Comparison of ENCODE assay signal across 14 cellular contexts in genomic region chr17:42655528-42655927, GRCh38. TPM values are rescaled to one million over a fixed set of nuclear protein-coding genes. Genes with fewer than 3 reads are reported as not detected.
DNase-seq lines count a peak whose midpoint lies in the region; ATAC-seq and TF ChIP-seq lines count a peak whose summit lies in the region.
"Had no signal": no experiment of that assay in that cellular context is flagged by ENCODE, and none has a peak within 500 bp of the region (broad histone marks: within the 10 kb centered on the region; RNA-seq: fewer than 3 reads in every experiment).

No MANE protein-coding gene starts in this region.

- peaks cover 8% of the 10 kb centered on the region; the same call in 1 of the 2 replicates for H3K9me3 ChIP-seq in SK-N-MC (ENCODE audit: low read depth, low read length)
- H3K9me3 ChIP-seq: breast epithelium, suprapubic skin had no signal

- H3K36me3 ChIP-seq in SK-N-MC (ENCODE audit: insufficient read depth, low read length): no peaks in the 10 kb centered on the region
- H3K36me3 ChIP-seq: breast epithelium, suprapubic skin had no signal

- intact Hi-C loops in lower leg skin (cut with DNase I; ENCODE audit: low total_unique reads): no loop called here

- peak; percentile 48 for DNase-seq in AG08396 (ENCODE audit: low spot score)
- DNase-seq in H4 (ENCODE audit: low spot score): peak; percentile 96
- DNase-seq in SK-N-MC (ENCODE audit: low read depth, low spot score): no peak
- DNase-seq in foreskin fibroblast: peak; percentile 47 to 67
- no peak for DNase-seq in NCI-H774 (lab: John Stamatoyannopoulos, UW)
- no peak for DNase-seq in DMS53 treated with DMSO at 0.1 percent for 48 hours (lab: John Stamatoyannopoulos, UW; ENCODE audit: unreplicated experiment)
- DNase-seq in lower leg skin (ENCODE audit: low spot score in 2 of 2): no peak
- DNase-seq: activated CD8-positive, alpha-beta T cell treated with anti-CD3 and anti-CD28 coated beads for 36 hours; islet precursor cell; SIG-M5 had no signal

- no peak for TF ChIP-seq POLR2A in lower leg skin (IDR thresholded peaks at IDR 0.05)

- no peak for ATAC-seq in GM21786 (IDR thresholded peaks at IDR 0.05; ENCODE audit: unreplicated experiment)
- ATAC-seq: activated CD8-positive, alpha-beta T cell treated with anti-CD3 and anti-CD28 coated beads for 36 hours had no signal

- H3K27ac ChIP-seq in SK-N-MC: peak overlapping the region; percentile 71
- H3K27ac ChIP-seq: breast epithelium, C4-2B, suprapubic skin had no signal

- 76 to 77% methylated on average over 2 of the region's 2 CpGs for WGBS in lower leg skin, 2 donors

- no peak overlapping the region for H3K4me3 ChIP-seq in SK-N-MC
- H3K4me3 ChIP-seq in foreskin fibroblast (ENCODE audit: low read depth in 1 of 2, low read length in 2 of 2): no peak overlapping the region
- no peak overlapping the region for H3K4me3 ChIP-seq in lower leg skin (ENCODE audit: low read depth, poor library complexity, severe bottlenecking)
- H3K4me3 ChIP-seq: breast epithelium, suprapubic skin had no signal

- H3K9ac ChIP-seq in SK-N-MC (ENCODE audit: insufficient read length): no peak overlapping the region

- no peak for TF ChIP-seq CTCF in foreskin fibroblast (IDR thresholded peaks at IDR 0.05; ENCODE audit: low read depth, low read length)
- no peak for TF ChIP-seq CTCF in lower leg skin (IDR thresholded peaks at IDR 0.05)

RNA-seq across cellular contexts. Expression of gene TUBG2, which starts 3.6 kb away (rescaled TPM):
- total RNA-seq in H4 (2014; rRNA removed; shearing (Covaris generic)): 5.5 and 7.5 TPM in 2 replicates
- total RNA-seq in lower leg skin: 10 to 100 TPM; 10.6 to 19.3 (median 13.7) TPM

RNA-seq across cellular contexts. Expression of gene PLEKHH3, which starts 21.3 kb away (rescaled TPM):
- total RNA-seq in H4 (2014; rRNA removed; shearing (Covaris generic)): 3.3 and 5.9 TPM in 2 replicates
- total RNA-seq in lower leg skin: 10 to 100 TPM; 36.1 to 66.6 (median 44.0) TPM

RNA-seq across cellular contexts. Expression of gene CCR10, which starts 26.1 kb away (rescaled TPM):
- total RNA-seq in H4 (2014; rRNA removed; shearing (Covaris generic)): 0.23 and 0.74 TPM in 2 replicates
- 1 to 10 TPM in 2 of 4 donors, not detected in 2; 1.4 to 1.6 TPM for total RNA-seq in lower leg skin
- total RNA-seq: activated CD8-positive, alpha-beta T cell treated with anti-CD3 and anti-CD28 coated beads for 36 hours had no signal

RNA-seq across cellular contexts. Expression of gene CNTNAP1, which starts 26.8 kb away (rescaled TPM):
- total RNA-seq in H4 (2014; rRNA removed; shearing (Covaris generic)): 6.7 and 7.0 TPM in 2 replicates
- total RNA-seq in lower leg skin: 1 to 10 TPM in 1 of 4 donors, under 1 TPM in 3; 0.13 to 1.5 (median 0.65) TPM

RNA-seq across cellular contexts. Expression of gene TUBG1, which starts 46.0 kb away (rescaled TPM):
- total RNA-seq in H4 (2014; rRNA removed; shearing (Covaris generic)): 74.3 and 92.3 TPM in 2 replicates
- 10 to 100 TPM; 54.4 to 61.1 (median 56.7) TPM for total RNA-seq in lower leg skin

Comparison
In these comparisons a context has a peak if more than half of its experiments do, and no peak if none do; other contexts are left out.
1. DNase-seq: peak in AG08396 (single experiment), H4 (single experiment) and foreskin fibroblast (2 of 2); none in SK-N-MC (single experiment), NCI-H774 (single experiment), DMS53 treated with DMSO at 0.1 percent for 48 hours (single experiment) and lower leg skin (0 of 2).